ENCODE assay signal across 8 cellular contexts in the genomic region with DNA sequence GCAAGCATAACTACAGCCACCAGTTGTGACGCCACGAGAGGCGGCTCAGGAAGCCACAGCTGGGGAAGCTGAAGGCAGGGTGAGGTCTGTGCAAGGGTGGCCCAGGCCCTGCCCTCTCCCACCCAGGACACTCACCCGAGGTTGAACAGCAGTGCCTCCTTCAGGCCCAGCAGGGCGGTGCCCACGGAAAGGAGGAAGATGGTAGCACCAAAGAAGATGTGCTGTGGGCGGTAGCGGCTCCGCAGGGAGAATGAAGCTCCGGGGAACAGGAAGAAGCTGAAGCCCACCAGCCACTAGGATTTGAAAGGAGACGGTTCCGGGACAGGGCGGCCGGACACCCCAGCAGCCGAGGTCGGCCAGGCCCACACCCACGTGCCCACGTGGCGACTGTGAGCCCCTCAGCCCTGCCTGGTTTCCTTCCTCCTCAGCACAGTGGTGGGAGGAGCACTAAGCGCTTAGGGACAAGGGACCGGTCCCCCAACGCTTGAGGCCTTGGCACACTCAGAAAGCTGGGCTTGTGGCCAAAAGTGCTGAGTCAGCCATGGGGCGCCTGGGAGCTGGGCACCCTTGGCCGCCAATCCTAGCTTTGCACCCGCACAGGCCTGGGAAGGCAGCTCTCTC. TPM values are rescaled to one million over a fixed set of nuclear protein-coding genes. Genes with fewer than 3 reads are reported as not detected.
DNase-seq lines count a peak whose midpoint lies in the region; ATAC-seq and TF ChIP-seq lines count a peak whose summit lies in the region.

No MANE protein-coding gene starts in this region.

- peaks cover 0 to 2% (median 0%) of the 10 kb centered on the region in 5 donors for H3K9me3 Mint-ChIP-seq in CD8-positive, alpha-beta memory T cell

- H3K27me3 ChIP-seq in CD8-positive, alpha-beta memory T cell (ENCODE audit: insufficient read depth, low read length, poor library complexity, severe bottlenecking): no peaks in the 10 kb centered on the region
- no peaks in the 10 kb centered on the region for H3K27me3 ChIP-seq in adipocyte (replicated peaks; ENCODE audit: control insufficient read depth, insufficient read depth, low read length)

- H3K4me1 Mint-ChIP-seq in CD8-positive, alpha-beta memory T cell: peaks cover 32 to 77% (median 38%) of the 10 kb centered on the region in 3 donors

- peaks cover 43% of the 10 kb centered on the region for H3K4me1 ChIP-seq in CD8-positive, alpha-beta memory T cell (ENCODE audit: insufficient read depth, low read length)
- H3K4me1 ChIP-seq in adipocyte (ENCODE audit: control insufficient read depth, insufficient read depth, low read length): peaks cover 67% of the 10 kb centered on the region

- no peaks in the 10 kb centered on the region for H3K36me3 ChIP-seq in CD8-positive, alpha-beta memory T cell (ENCODE audit: insufficient read depth, low read length)
- H3K36me3 ChIP-seq in adipocyte (ENCODE audit: control insufficient read depth, insufficient read depth, low read length, severe bottlenecking): peaks cover 2% of the 10 kb centered on the region

- H3K27ac Mint-ChIP-seq in CD8-positive, alpha-beta memory T cell: peak overlapping the region; percentile 81 to 98 (median 94)

- no peak overlapping the region for H3K4me3 ChIP-seq in CD8-positive, alpha-beta memory T cell (ENCODE audit: low read length)
- H3K4me3 ChIP-seq in NB4 (ENCODE audit: low read depth, low read length): no peak overlapping the region
- H3K4me3 ChIP-seq in adipocyte (ENCODE audit: low read length): peak overlapping the region; percentile 7

- peak overlapping the region; percentile 83 for H3K9ac ChIP-seq in adipocyte (ENCODE audit: low read length)

- CTCF ChIA-PET in CD8-positive, alpha-beta memory T cell (lab: Charles Lee): interaction anchor here (0.8 to 3.8 kb wide), 12 partner anchors 9 to 414 kb away, joined by 3 to 45 read pairs (median 6); partner anchors contain the start of genes ACE and CYB561

- H3K36me3 Mint-ChIP-seq in CD8-positive, alpha-beta memory T cell: peaks cover 5 to 54% (median 12%) of the 10 kb centered on the region in 3 donors

- peak overlapping the region; percentile 38 for H3K27ac ChIP-seq in CD8-positive, alpha-beta memory T cell (ENCODE audit: low read depth, low read length)

- intact Hi-C loops in left cardiac atrium (cut with DNase I): no loop called here

- peak overlapping the region; percentile 38 to 81 (median 68) for H3K4me3 Mint-ChIP-seq in CD8-positive, alpha-beta memory T cell

- TF ChIP-seq CTCF in NB4 (IDR thresholded peaks at IDR 0.05; ENCODE audit: low read depth, low read length): peak; percentile 58

- ATAC-seq in left cardiac atrium: peak; percentile 50 to 53
- no peak for ATAC-seq in HG02852 (IDR thresholded peaks at IDR 0.05; ENCODE audit: unreplicated experiment)
- ATAC-seq in GM19328 (IDR thresholded peaks at IDR 0.05; ENCODE audit: unreplicated experiment): no peak

- POLR2A ChIA-PET in CD8-positive, alpha-beta memory T cell (lab: Charles Lee): interaction anchor here (0.6 to 1.4 kb wide), 5 partner anchors 10 to 264 kb away, joined by 4 to 8 read pairs (median 6); partner anchors contain the start of gene CYB561

- no peaks in the 10 kb centered on the region for H3K27me3 Mint-ChIP-seq in CD8-positive, alpha-beta memory T cell

- peak; percentile 33 to 86 (median 58) for DNase-seq in CD8-positive, alpha-beta memory T cell
- DNase-seq in NB4 (ENCODE audit: low read depth) (peak; percentile 74), adipocyte (ENCODE audit: low read depth) (peak; percentile 30), left cardiac atrium (peak; percentile 80), RPMI8226 (no peak)
- DNase-seq in stimulated activated naive CD4-positive, alpha-beta T cell treated with Interleukin-2 at 50 U/mL for 16 hours (lab: John Stamatoyannopoulos, UW): peak; percentile 29

- TF ChIP-seq POLR2A in NB4 (IDR thresholded peaks at IDR 0.05; ENCODE audit: extremely low read depth, insufficient read length): no peak

- H3K9me3 ChIP-seq in CD8-positive, alpha-beta memory T cell (ENCODE audit: low read length): no peaks in the 10 kb centered on the region
- H3K9me3 ChIP-seq in adipocyte (ENCODE audit: control insufficient read depth, low read length): no peaks in the 10 kb centered on the region

RNA-seq across cellular contexts. Expression of gene CYB561, which starts 11.0 kb away (rescaled TPM):
- total RNA-seq in CD8-positive, alpha-beta memory T cell: 10 to 100 TPM; 14.3 to 16.6 TPM
- 42.7 TPM for polyA plus RNA-seq in CD8-positive, alpha-beta memory T cell
- 10 to 100 TPM; 17.3 to 21.7 TPM for total RNA-seq in left cardiac atrium

RNA-seq across cellular contexts. Expression of gene ACE, which starts 41.8 kb away (rescaled TPM):
- total RNA-seq in CD8-positive, alpha-beta memory T cell: 1 to 10 TPM; 4.6 to 4.7 TPM
- 5.5 TPM for polyA plus RNA-seq in CD8-positive, alpha-beta memory T cell
- total RNA-seq in left cardiac atrium: 1 to 10 TPM; 4.3 to 7.0 TPM

Comparison
In these comparisons a context has a peak if more than half of its experiments do, and no peak if none do; other contexts are left out.
1. ATAC-seq: peak in left cardiac atrium (2 of 2); none in HG02852 (single experiment) and GM19328 (single experiment).